ENCODE assay signal across 8 cellular contexts in genomic region chr3:186783731-186784515, GRCh38. TPM values are rescaled to one million over a fixed set of nuclear protein-coding genes. Genes with fewer than 3 reads are reported as not detected.
DNase-seq lines count a peak whose midpoint lies in the region; ATAC-seq and TF ChIP-seq lines count a peak whose summit lies in the region.

No MANE protein-coding gene starts in this region.

- peaks cover 0 to 1% of the 10 kb centered on the region in 2 donors for H3K27me3 Mint-ChIP-seq in CD4-positive, alpha-beta memory T cell
- no peaks in the 10 kb centered on the region for H3K27me3 Mint-ChIP-seq in naive B cell

- H3K36me3 ChIP-seq in CD4-positive, alpha-beta memory T cell (ENCODE audit: insufficient read depth, low read length) = peaks cover 48% of the 10 kb centered on the region
- H3K36me3 ChIP-seq in fibroblast of lung (ENCODE audit: control insufficient read depth, insufficient read depth, low read length) = peaks cover 20% of the 10 kb centered on the region

- peak overlapping the region; percentile 97 to 100 (median 100) for H3K27ac Mint-ChIP-seq in CD4-positive, alpha-beta memory T cell
- peak overlapping the region; percentile 98 to 100 (median 99) for H3K27ac Mint-ChIP-seq in naive B cell
- peak overlapping the region; percentile 100 for H3K27ac Mint-ChIP-seq in stimulated activated effector memory CD8-positive, alpha-beta T cell treated with anti-CD3 and anti-CD28 coated beads, Interleukin-12 subunit alpha, Interleukin-12 subunit beta, amount 100 ng/mL, for 72 hours

- intact Hi-C loops in CD4-positive, alpha-beta memory T cell (cut with micrococcal nuclease) = loop anchor here (1.0 to 5.0 kb wide), 7 partner anchors 12 to 845 kb away; partner anchors contain the start of genes DNAJB11, RFC4 and TRA2B

- no peak for TF ChIP-seq CTCF in HL-60 (IDR thresholded peaks at IDR 0.05; ENCODE audit: insufficient read depth, low read length)
- TF ChIP-seq CTCF in fibroblast of lung (conservative IDR thresholded peaks at IDR 0.05 in 1 of 2, IDR thresholded peaks at IDR 0.05 in 1 of 2; ENCODE audit: low read depth in 1 of 2, low read length in 2 of 2) = no peak

- no peak overlapping the region for H2AFZ ChIP-seq in fibroblast of lung (ENCODE audit: low read length)

- H3K4me1 Mint-ChIP-seq in CD4-positive, alpha-beta memory T cell = peaks cover 45 to 70% (median 54%) of the 10 kb centered on the region in 4 donors
- peaks cover 39 to 56% (median 49%) of the 10 kb centered on the region in 3 donors for H3K4me1 Mint-ChIP-seq in naive B cell
- H3K4me1 Mint-ChIP-seq in stimulated activated effector memory CD8-positive, alpha-beta T cell treated with anti-CD3 and anti-CD28 coated beads, Interleukin-12 subunit alpha, Interleukin-12 subunit beta, amount 100 ng/mL, for 72 hours = peaks cover 51% of the 10 kb centered on the region

- peak overlapping the region; percentile 95 to 100 (median 100) for H3K4me3 Mint-ChIP-seq in CD4-positive, alpha-beta memory T cell
- H3K4me3 Mint-ChIP-seq in naive B cell = peak overlapping the region; percentile 96 to 100 (median 100)
- peak overlapping the region; percentile 96 for H3K4me3 Mint-ChIP-seq in stimulated activated effector memory CD8-positive, alpha-beta T cell treated with anti-CD3 and anti-CD28 coated beads, Interleukin-12 subunit alpha, Interleukin-12 subunit beta, amount 100 ng/mL, for 72 hours

- peaks cover 48% of the 10 kb centered on the region for H3K79me2 ChIP-seq in fibroblast of lung (ENCODE audit: control insufficient read depth, insufficient read depth, low read length)

- no peaks in the 10 kb centered on the region for H3K27me3 ChIP-seq in CD4-positive, alpha-beta memory T cell (ENCODE audit: insufficient read depth, low read length)
- H3K27me3 ChIP-seq in HL-60 (ENCODE audit: insufficient read depth, poor library complexity, severe bottlenecking) (no peaks in the 10 kb centered on the region), fibroblast of lung (ENCODE audit: control insufficient read depth, insufficient read depth, low read length) (no peaks in the 10 kb centered on the region)

- H3K36me3 Mint-ChIP-seq in CD4-positive, alpha-beta memory T cell = peaks cover 53 to 64% of the 10 kb centered on the region in 2 donors
- H3K36me3 Mint-ChIP-seq in naive B cell = peaks cover 39 to 48% of the 10 kb centered on the region in 2 donors
- H3K36me3 Mint-ChIP-seq in stimulated activated effector memory CD8-positive, alpha-beta T cell treated with anti-CD3 and anti-CD28 coated beads, Interleukin-12 subunit alpha, Interleukin-12 subunit beta, amount 100 ng/mL, for 72 hours = peaks cover 68% of the 10 kb centered on the region

- peak overlapping the region; percentile 98 for H3K27ac ChIP-seq in CD4-positive, alpha-beta memory T cell (ENCODE audit: low read depth, low read length)
- H3K27ac ChIP-seq in HL-60 (replicated peaks) (peak overlapping the region; percentile 99), fibroblast of lung (ENCODE audit: insufficient read depth, low read length) (peak overlapping the region; percentile 97)

- H3K9me3 Mint-ChIP-seq in CD4-positive, alpha-beta memory T cell = peaks cover 0 to 28% (median 0%) of the 10 kb centered on the region in 8 donors
- peaks cover 0 to 5% (median 0%) of the 10 kb centered on the region in 7 donors for H3K9me3 Mint-ChIP-seq in naive B cell
- H3K9me3 Mint-ChIP-seq in stimulated activated effector memory CD8-positive, alpha-beta T cell treated with anti-CD3 and anti-CD28 coated beads, Interleukin-12 subunit alpha, Interleukin-12 subunit beta, amount 100 ng/mL, for 72 hours = no peaks in the 10 kb centered on the region

- H3K4me1 ChIP-seq in CD4-positive, alpha-beta memory T cell (ENCODE audit: insufficient read depth, low read length) = peaks cover 45% of the 10 kb centered on the region
- H3K4me1 ChIP-seq in fibroblast of lung (ENCODE audit: control insufficient read depth, extremely low read depth, insufficient read depth, low read length) = no peaks in the 10 kb centered on the region

- H3K4me2 ChIP-seq in fibroblast of lung (ENCODE audit: extremely low read depth, insufficient read depth, low read length) = peak overlapping the region; percentile 82

- no peaks in the 10 kb centered on the region for H3K9me3 ChIP-seq in CD4-positive, alpha-beta memory T cell (ENCODE audit: control insufficient read depth in 1 of 2, low read length in 2 of 2)
- no peaks in the 10 kb centered on the region for H3K9me3 ChIP-seq in fibroblast of lung (ENCODE audit: control insufficient read depth, insufficient read depth, low read depth, low read length)

- CTCF ChIA-PET in CD4-positive, alpha-beta memory T cell (lab: Charles Lee; ENCODE audit: partially characterized antibody) = interaction anchor here (0.8 to 3.4 kb wide), 8 partner anchors 11 to 214 kb away, joined by 3 to 14 read pairs (median 6); partner anchors contain the start of genes AHSG, DNAJB11 and RFC4

- peak; percentile 21 for ATAC-seq in GM19468 (IDR thresholded peaks at IDR 0.05; ENCODE audit: extremely low read depth, unreplicated experiment)
- ATAC-seq in naive B cell (ENCODE audit: low read depth in 2 of 2) = peak; percentile 70
- peak; percentile 74 for ATAC-seq in stimulated activated effector memory CD8-positive, alpha-beta T cell treated with anti-CD3 and anti-CD28 coated beads, Interleukin-12 subunit alpha, Interleukin-12 subunit beta, amount 100 ng/mL, for 72 hours

- DNase-seq in CD4-positive, alpha-beta memory T cell = peak; percentile 84 to 87 (median 87)
- peak; percentile 70 to 80 for DNase-seq in HL-60 (ENCODE audit: low read depth in 1 of 2, low spot score in 1 of 2)
- peak; percentile 67 for DNase-seq in OCI-M1 (lab: John Stamatoyannopoulos, UW)
- peak; percentile 64 to 65 for DNase-seq in activated T-helper 1 cell treated with anti-CD3 and anti-CD28 coated beads, Interleukin-2, amount 50 U/mL, for 16 hours (ENCODE audit: low read depth in 1 of 2, low spot score in 1 of 2)
- DNase-seq in fibroblast of lung (ENCODE audit: low read depth in 2 of 2) = peak; percentile 59 to 83
- DNase-seq in naive B cell = peak; percentile 77
- DNase-seq in stimulated activated effector memory CD8-positive, alpha-beta T cell treated with anti-CD3 and anti-CD28 coated beads, Interleukin-12 subunit alpha, Interleukin-12 subunit beta, amount 100 ng/mL, for 72 hours (ENCODE audit: low spot score in 2 of 2) = peak; percentile 74 to 93

- peak overlapping the region; percentile 95 for H3K9ac ChIP-seq in fibroblast of lung (ENCODE audit: insufficient read depth, low read length)

- H4K20me1 ChIP-seq in fibroblast of lung (ENCODE audit: control insufficient read depth, extremely low read depth, insufficient read depth, low read length) = peaks cover 14% of the 10 kb centered on the region

- POLR2A ChIA-PET in CD4-positive, alpha-beta memory T cell (lab: Charles Lee; ENCODE audit: partially characterized antibody) = interaction anchor here (0.6 to 5.9 kb wide), 54 partner anchors 9 to 1198 kb away, joined by 3 to 311 read pairs (median 5); partner anchors contain the start of genes DNAJB11, RFC4, RPL39L and RTP4

- peak overlapping the region; percentile 86 to 97 for H3K4me3 ChIP-seq in CD4-positive, alpha-beta memory T cell (ENCODE audit: low read length in 2 of 2)
- peak overlapping the region; percentile 89 for H3K4me3 ChIP-seq in HL-60 (replicated peaks; ENCODE audit: insufficient read depth, low read length)
- peak overlapping the region; percentile 97 to 100 (median 99) for H3K4me3 ChIP-seq in fibroblast of lung (replicated peaks in 1 of 4; ENCODE audit: control extremely low read depth in 1 of 4, insufficient read depth in 1 of 4, low read depth in 3 of 4, low read length in 4 of 4)

RNA-seq across cellular contexts. Expression of gene EIF4A2, which starts 0.5 kb away (rescaled TPM):
- 100 to 1,000 TPM; 589 to 632 TPM for total RNA-seq in CD4-positive, alpha-beta memory T cell
- polyA plus RNA-seq in CD4-positive, alpha-beta memory T cell = 100 to 1,000 TPM; 242 to 270 TPM
- total RNA-seq in fibroblast of lung = 1,128 and 1,135 TPM in 2 replicates
- 391 and 432 TPM in 2 replicates for polyA plus RNA-seq in fibroblast of lung
- polyA plus RNA-seq in fibroblast of lung (2012) = 173 and 206 TPM in 2 replicates
- polyA minus RNA-seq in fibroblast of lung (ENCODE audit: low replicate concordance) = 35.0 and 56.4 TPM in 2 replicates
- polyA plus RNA-seq in naive B cell (ENCODE audit: low read depth in 6 of 6) = 100 to 1,000 TPM; 194 to 296 (median 243) TPM

RNA-seq across cellular contexts. Expression of gene RFC4, which starts 22.4 kb away (rescaled TPM):
- total RNA-seq in CD4-positive, alpha-beta memory T cell = 10 to 100 TPM; 21.5 to 24.6 TPM
- 10 to 100 TPM; 18.4 to 19.0 TPM for polyA plus RNA-seq in CD4-positive, alpha-beta memory T cell
- 11.3 and 15.0 TPM in 2 replicates for total RNA-seq in fibroblast of lung
- polyA plus RNA-seq in fibroblast of lung (16.8 and 29.1 TPM in 2 replicates), naive B cell (ENCODE audit: low read depth in 6 of 6) (10 to 100 TPM; 22.2 to 34.4 (median 25.0) TPM)
- polyA plus RNA-seq in fibroblast of lung (2012) = 15.2 and 28.7 TPM in 2 replicates
- polyA minus RNA-seq in fibroblast of lung (ENCODE audit: low replicate concordance) = 18.3 TPM in 1 of 2 replicates, not detected in the other

RNA-seq across cellular contexts. Expression of gene ADIPOQ, which starts 58.6 kb away (rescaled TPM):
- not detected for total RNA-seq in CD4-positive, alpha-beta memory T cell
- not detected for polyA plus RNA-seq in CD4-positive, alpha-beta memory T cell
- total RNA-seq in fibroblast of lung = not detected in 2 replicates
- not detected in 2 replicates for polyA plus RNA-seq in fibroblast of lung
- polyA plus RNA-seq in fibroblast of lung (2012) = not detected in 2 replicates
- polyA minus RNA-seq in fibroblast of lung (ENCODE audit: low replicate concordance) = not detected in 2 replicates
- polyA plus RNA-seq in naive B cell (ENCODE audit: low read depth in 6 of 6) = not detected

Comparison
In these comparisons a context has a peak if more than half of its experiments do, and no peak if none do; other contexts are left out.
1. Peak in every context shown above with its lines: DNase-seq, ATAC-seq, H3K4me3 ChIP-seq and H3K27ac ChIP-seq.
2. ATAC-seq: peak in every context shown above with its lines; median percentile 74 in stimulated activated effector memory CD8-positive, alpha-beta T cell treated with anti-CD3 and anti-CD28 coated beads, Interleukin-12 subunit alpha, Interleukin-12 subunit beta, amount 100 ng/mL, for 72 hours; 70 in naive B cell; 21 in GM19468.